Comparison of ENCODE assay signal across 8 cellular contexts in the genomic region with DNA sequence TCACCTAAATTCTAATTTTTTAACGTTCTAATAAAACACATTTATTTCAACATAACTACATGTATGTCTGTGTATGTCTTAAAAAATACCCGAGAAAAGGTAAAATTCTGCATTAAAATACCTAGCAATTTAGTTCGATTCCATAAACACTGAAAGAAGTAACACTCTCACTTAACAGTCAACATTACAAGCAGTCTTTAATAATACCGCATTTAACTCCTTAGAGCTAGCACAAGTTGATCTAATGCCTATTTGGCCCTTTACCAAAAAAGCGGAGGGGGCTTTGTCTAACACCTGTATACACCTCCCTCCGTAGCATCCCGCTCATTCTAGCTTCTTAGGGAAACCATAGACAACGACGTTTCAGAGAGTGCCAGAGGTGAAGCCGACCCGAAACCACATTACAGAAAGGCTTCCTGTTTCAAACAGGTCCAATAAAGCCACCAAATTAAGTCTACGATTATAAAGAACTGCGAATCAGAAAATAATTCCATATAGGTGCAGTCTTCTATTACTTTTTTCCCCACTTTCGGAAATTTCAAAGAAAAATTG. TPM values are rescaled to one million over a fixed set of nuclear protein-coding genes. Genes with fewer than 3 reads are reported as not detected.
DNase-seq lines count a peak whose midpoint lies in the region; ATAC-seq and TF ChIP-seq lines count a peak whose summit lies in the region.

No MANE protein-coding gene starts in this region.

- H3K9me3 ChIP-seq in neural progenitor cell (ENCODE audit: low read depth): no peaks in the 10 kb centered on the region
- H3K9me3 ChIP-seq in WERI-Rb-1 (ENCODE audit: severe bottlenecking): peaks cover 6% of the 10 kb centered on the region

- peaks cover 8% of the 10 kb centered on the region for H4K20me1 ChIP-seq in neural progenitor cell (ENCODE audit: low read depth)

- peak; percentile 19 for DNase-seq in activated naive CD4-positive, alpha-beta T cell treated with anti-CD3 and anti-CD28 coated beads for 36 hours
- no peak for DNase-seq in activated naive CD4-positive, alpha-beta T cell (lab: John Stamatoyannopoulos, UW)
- DNase-seq in T-cell (peak in 21 of 34 experiments; percentile 1 to 37 (median 6)), epithelial cell of proximal tubule (ENCODE audit: low read depth) (no peak), neural progenitor cell (ENCODE audit: low spot score) (peak; percentile 34), WERI-Rb-1 (no peak), NCI-H187 (lab: John Stamatoyannopoulos, UW) (no peak), NCI-H1105 treated with DMSO at 0.1 percent for 48 hours (lab: John Stamatoyannopoulos, UW) (no peak)

- H3K27me3 Mint-ChIP-seq in activated naive CD4-positive, alpha-beta T cell treated with anti-CD3 and anti-CD28 coated beads for 36 hours (ENCODE audit: low read depth): no peaks in the 10 kb centered on the region
- H3K27me3 Mint-ChIP-seq in T-cell (peaks cover 0 to 3% of the 10 kb centered on the region in 2 donors), neural progenitor cell (ENCODE audit: insufficient read depth, low read depth) (no peaks in the 10 kb centered on the region)

- TF ChIP-seq CTCF in epithelial cell of proximal tubule (conservative IDR thresholded peaks at IDR 0.05; ENCODE audit: low read depth, low read length) (no peak), neural progenitor cell (IDR thresholded peaks at IDR 0.05) (no peak), WERI-Rb-1 (IDR thresholded peaks at IDR 0.05; ENCODE audit: low read depth, low read length) (no peak)

- H3K79me2 ChIP-seq in neural progenitor cell (ENCODE audit: low read depth): peaks cover 54% of the 10 kb centered on the region

- peak overlapping the region; percentile 87 for H3K27ac Mint-ChIP-seq in activated naive CD4-positive, alpha-beta T cell treated with anti-CD3 and anti-CD28 coated beads for 36 hours
- H3K27ac Mint-ChIP-seq in T-cell (peak overlapping the region; percentile 94 to 95), neural progenitor cell (peak overlapping the region; percentile 90)

- H2AFZ ChIP-seq in neural progenitor cell (replicated peaks): no peak overlapping the region

- peak overlapping the region; percentile 73 for H3K4me2 ChIP-seq in neural progenitor cell

- H3F3A ChIP-seq in neural progenitor cell (ENCODE audit: low read depth): peaks cover 5% of the 10 kb centered on the region

- no peaks in the 10 kb centered on the region for H3K9me3 Mint-ChIP-seq in activated naive CD4-positive, alpha-beta T cell treated with anti-CD3 and anti-CD28 coated beads for 36 hours
- H3K9me3 Mint-ChIP-seq in T-cell: no peaks in the 10 kb centered on the region
- peaks cover 4% of the 10 kb centered on the region for H3K9me3 Mint-ChIP-seq in neural progenitor cell

- H3K36me3 ChIP-seq in neural progenitor cell (no peaks in the 10 kb centered on the region), WERI-Rb-1 (no peaks in the 10 kb centered on the region)

- H3K27me3 ChIP-seq in neural progenitor cell (peaks cover 18% of the 10 kb centered on the region), WERI-Rb-1 (ENCODE audit: insufficient read depth, low read depth, severe bottlenecking) (no peaks in the 10 kb centered on the region)

- no peak overlapping the region for H3K27ac ChIP-seq in neural progenitor cell
- H3K27ac ChIP-seq in WERI-Rb-1: no peak overlapping the region

- intact Hi-C loops in activated naive CD4-positive, alpha-beta T cell treated with anti-CD3 and anti-CD28 coated beads for 36 hours (cut with micrococcal nuclease): loop anchor here (1.0 to 5.0 kb wide), 2 partner anchors 48 to 637 kb away; a partner anchor contains a TSS

- peak in 2 of 4 experiments; percentile 9 to 15 for ATAC-seq in T-cell (replicated peaks in 1 of 4)

- peak overlapping the region; percentile 86 for H3K4me3 Mint-ChIP-seq in activated naive CD4-positive, alpha-beta T cell treated with anti-CD3 and anti-CD28 coated beads for 36 hours
- H3K4me3 Mint-ChIP-seq in T-cell: peak overlapping the region; percentile 85 to 93 (median 93)
- peak overlapping the region; percentile 95 for H3K4me3 Mint-ChIP-seq in neural progenitor cell

- H3K4me1 Mint-ChIP-seq in activated naive CD4-positive, alpha-beta T cell treated with anti-CD3 and anti-CD28 coated beads for 36 hours (ENCODE audit: low read depth): peaks cover 31% of the 10 kb centered on the region
- peaks cover 45 to 49% (median 47%) of the 10 kb centered on the region in 3 donors for H3K4me1 Mint-ChIP-seq in T-cell
- peaks cover 17% of the 10 kb centered on the region for H3K4me1 Mint-ChIP-seq in neural progenitor cell

- no peak overlapping the region for H3K9ac ChIP-seq in neural progenitor cell

- POLR2A ChIA-PET in T-cell (lab: Charles Lee): no interaction called here

- CTCF ChIA-PET in activated naive CD4-positive, alpha-beta T cell treated with anti-CD3 and anti-CD28 coated beads for 36 hours (lab: Charles Lee): interaction anchor here (1.4 to 2.9 kb wide), 3 partner anchors 21 to 392 kb away, joined by 3 to 15 read pairs (median 5); no protein-coding TSS in a partner anchor
- CTCF ChIA-PET in T-cell (lab: Charles Lee): no interaction called here

- H3K36me3 Mint-ChIP-seq in activated naive CD4-positive, alpha-beta T cell treated with anti-CD3 and anti-CD28 coated beads for 36 hours (ENCODE audit: low read depth): peaks cover 1% of the 10 kb centered on the region
- peaks cover 3% of the 10 kb centered on the region for H3K36me3 Mint-ChIP-seq in T-cell
- H3K36me3 Mint-ChIP-seq in neural progenitor cell: peaks cover 15% of the 10 kb centered on the region

- peaks cover 3% of the 10 kb centered on the region for H3K4me1 ChIP-seq in neural progenitor cell

- H3K4me3 ChIP-seq in epithelial cell of proximal tubule (ENCODE audit: low read depth, low read length) (peak overlapping the region; percentile 86), neural progenitor cell (peak overlapping the region; percentile 77), WERI-Rb-1 (ENCODE audit: low read depth, low read length) (no peak overlapping the region)

RNA-seq across cellular contexts. Expression of a gene that starts 1.2 kb away (rescaled TPM):
- 10 to 100 TPM; 12.5 to 17.0 TPM for total RNA-seq in activated naive CD4-positive, alpha-beta T cell treated with anti-CD3 and anti-CD28 coated beads for 36 hours
- total RNA-seq in T-cell: 10 to 100 TPM; 20.2 to 33.3 (median 28.8) TPM
- total RNA-seq in epithelial cell of proximal tubule: 21.2 and 24.7 TPM in 2 replicates
- 48.1 and 70.9 TPM in 2 replicates for total RNA-seq in neural progenitor cell (ENCODE audit: low replicate concordance)

RNA-seq across cellular contexts. Expression of a gene that starts 47.3 kb away (rescaled TPM):
- total RNA-seq in activated naive CD4-positive, alpha-beta T cell treated with anti-CD3 and anti-CD28 coated beads for 36 hours: 1 to 10 TPM in 1 of 2 experiments, under 1 TPM in 1; 0.50 to 1.0 TPM
- total RNA-seq in T-cell: not detected
- total RNA-seq in epithelial cell of proximal tubule: 3.2 and 3.5 TPM in 2 replicates
- 5.0 and 6.3 TPM in 2 replicates for total RNA-seq in neural progenitor cell (ENCODE audit: low replicate concordance)

Comparison
In these comparisons a context has a peak if more than half of its experiments do, and no peak if none do; other contexts are left out.
1. DNase-seq: peak in activated naive CD4-positive, alpha-beta T cell treated with anti-CD3 and anti-CD28 coated beads for 36 hours (single experiment), T-cell (21 of 34) and neural progenitor cell (single experiment); none in activated naive CD4-positive, alpha-beta T cell (0 of 4), epithelial cell of proximal tubule (single experiment), WERI-Rb-1 (single experiment), NCI-H187 (0 of 2) and NCI-H1105 treated with DMSO at 0.1 percent for 48 hours (single experiment).
2. Peak in every context shown above with its lines, with median percentiles within 50 percentile points of each other: H3K27ac Mint-ChIP-seq and H3K4me3 Mint-ChIP-seq.